1 cellular context compared by ENCODE assay signal in the genomic region with DNA sequence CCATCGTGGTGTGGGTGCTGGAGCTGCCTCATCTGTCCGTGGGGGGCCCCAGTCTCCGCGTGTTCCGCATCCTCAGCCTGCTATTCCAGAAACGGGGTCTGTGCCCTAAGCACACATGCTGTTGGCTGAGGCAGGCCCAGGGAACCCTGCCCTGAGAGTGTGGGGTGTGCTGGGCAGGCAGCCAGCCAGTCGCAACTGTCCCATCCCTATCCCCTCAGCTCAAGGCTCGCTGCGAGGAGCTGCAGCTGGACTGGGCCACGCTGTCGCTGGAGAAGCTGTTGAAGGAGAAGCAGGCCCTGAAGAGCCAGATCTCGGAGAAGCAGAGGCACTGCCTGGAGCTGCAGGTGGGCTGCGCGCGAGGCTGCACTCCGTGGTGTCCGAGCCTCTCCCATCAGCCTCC.
TF ChIP-seq lines count a peak whose summit lies in the region.

No MANE protein-coding gene starts in this region.

TF ChIP-seq in H1, 55 proteins besides CTCF, POLR2A, EP300 and RAD21:
- TF ChIP-seq FOSL1 (IDR thresholded peaks at IDR 0.05; ENCODE audit: insufficient read depth, low read depth, low read length) (no peak), POLR2AphosphoS5 (IDR thresholded peaks at IDR 0.05; ENCODE audit: low read depth, low read length) (no peak), TCF12 (IDR thresholded peaks at IDR 0.05; ENCODE audit: low read depth, low read length) (no peak), GABPA (IDR thresholded peaks at IDR 0.05; ENCODE audit: borderline replicate concordance, insufficient read depth, low read length) (no peak), HDAC2 (IDR thresholded peaks at IDR 0.05; ENCODE audit: borderline replicate concordance in 1 of 2, low read depth in 2 of 2, low read length in 2 of 2) (no peak), CHD1 (IDR thresholded peaks at IDR 0.05; ENCODE audit: low read depth, low read length) (no peak), RXRA (IDR thresholded peaks at IDR 0.05; ENCODE audit: insufficient read depth, low read depth, low read length) (no peak), POU5F1 (IDR thresholded peaks at IDR 0.05; ENCODE audit: low read depth, low read length) (no peak), EGR1 (IDR thresholded peaks at IDR 0.05; ENCODE audit: borderline replicate concordance, low read depth, low read length) (no peak), RBBP5 (IDR thresholded peaks at IDR 0.05; ENCODE audit: borderline replicate concordance, low read depth, low read length) (no peak)
- TF ChIP-seq, protein P1, sequence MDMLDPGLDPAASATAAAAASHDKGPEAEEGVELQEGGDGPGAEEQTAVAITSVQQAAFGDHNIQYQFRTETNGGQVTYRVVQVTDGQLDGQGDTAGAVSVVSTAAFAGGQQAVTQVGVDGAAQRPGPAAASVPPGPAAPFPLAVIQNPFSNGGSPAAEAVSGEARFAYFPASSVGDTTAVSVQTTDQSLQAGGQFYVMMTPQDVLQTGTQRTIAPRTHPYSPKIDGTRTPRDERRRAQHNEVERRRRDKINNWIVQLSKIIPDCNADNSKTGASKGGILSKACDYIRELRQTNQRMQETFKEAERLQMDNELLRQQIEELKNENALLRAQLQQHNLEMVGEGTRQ (IDR thresholded peaks at IDR 0.05; ENCODE audit: low read length) = no peak
TF ChIP-seq in H1: peak in this region for 0.
